In genomic region chrX:124931241-124931640, GRCh38 we compare ENCODE assay signal across 17 cellular contexts. TPM values are rescaled to one million over a fixed set of nuclear protein-coding genes. Genes with fewer than 3 reads are reported as not detected.
"Had no signal": no experiment of that assay in that cellular context is flagged by ENCODE, and none has a peak within 500 bp of the region (broad histone marks: within the 10 kb centered on the region; RNA-seq: fewer than 3 reads in every experiment).

No MANE protein-coding gene starts in this region.

- ATAC-seq: effector memory CD8-positive, alpha-beta T cell; stimulated activated naive B cell treated with anti-CD40 and anti-IgM and Interleukin-4, amounts not matched to agents 10 μg/mL and 1 μg/mL and 100 μg/mL, for 72 hours had no signal

- DNase-seq: activated CD4-positive, alpha-beta T cell treated with anti-CD3 and anti-CD28 coated beads, Interleukin-2, amount 50 U/mL, for 48 hours; activated gamma-delta T cell treated with Interleukin-2 at 50 U/mL for 16 hours; effector memory CD8-positive, alpha-beta T cell; esophagus squamous epithelium; immature natural killer cell; kidney glomerular epithelial cell; left ventricle myocardium inferior; mammary epithelial cell; nephron progenitor cell; nucleus accumbens; spleen; stimulated activated naive B cell treated with anti-CD40 and anti-IgM and Interleukin-4, amounts not matched to agents 10 μg/mL and 1 μg/mL and 100 μg/mL, for 72 hours; WERI-Rb-1 had no signal

- H3K27ac Mint-ChIP-seq: activated naive CD8-positive, alpha-beta T cell; activated T-helper 1 cell treated with anti-CD3 and anti-CD28 coated beads, Interleukin-12 subunit alpha, Interleukin-12 subunit beta, Interleukin-2, Interleukin-4 antibody, amounts not matched to agents 30 ng/mL and 10 ng/mL and 1 ng/mL, durations not matched to agents 14 hours and 24 hours and 36 hours; effector memory CD8-positive, alpha-beta T cell; immature natural killer cell; stimulated activated naive B cell treated with anti-CD40 and anti-IgM and Interleukin-4, amounts not matched to agents 10 μg/mL and 1 μg/mL and 100 μg/mL, for 72 hours had no signal

- H3K9me3 Mint-ChIP-seq: activated T-helper 1 cell treated with anti-CD3 and anti-CD28 coated beads, Interleukin-12 subunit alpha, Interleukin-12 subunit beta, Interleukin-2, Interleukin-4 antibody, amounts not matched to agents 30 ng/mL and 10 ng/mL and 1 ng/mL, durations not matched to agents 14 hours and 24 hours and 36 hours; effector memory CD8-positive, alpha-beta T cell; immature natural killer cell; nephron progenitor cell; stimulated activated naive B cell treated with anti-CD40 and anti-IgM and Interleukin-4, amounts not matched to agents 10 μg/mL and 1 μg/mL and 100 μg/mL, for 72 hours had no signal

- H3K36me3 Mint-ChIP-seq: activated naive CD8-positive, alpha-beta T cell; immature natural killer cell; stimulated activated naive B cell treated with anti-CD40 and anti-IgM and Interleukin-4, amounts not matched to agents 10 μg/mL and 1 μg/mL and 100 μg/mL, for 72 hours had no signal

- H3K4me1 Mint-ChIP-seq: immature natural killer cell; stimulated activated naive B cell treated with anti-CD40 and anti-IgM and Interleukin-4, amounts not matched to agents 10 μg/mL and 1 μg/mL and 100 μg/mL, for 72 hours had no signal

- H3K27me3 Mint-ChIP-seq: stimulated activated naive B cell treated with anti-CD40 and anti-IgM and Interleukin-4, amounts not matched to agents 10 μg/mL and 1 μg/mL and 100 μg/mL, for 72 hours had no signal

- H3K4me3 Mint-ChIP-seq: activated naive CD8-positive, alpha-beta T cell; activated T-helper 1 cell treated with anti-CD3 and anti-CD28 coated beads, Interleukin-12 subunit alpha, Interleukin-12 subunit beta, Interleukin-2, Interleukin-4 antibody, amounts not matched to agents 30 ng/mL and 10 ng/mL and 1 ng/mL, durations not matched to agents 14 hours and 24 hours and 36 hours; effector memory CD8-positive, alpha-beta T cell; immature natural killer cell; nephron progenitor cell; stimulated activated naive B cell treated with anti-CD40 and anti-IgM and Interleukin-4, amounts not matched to agents 10 μg/mL and 1 μg/mL and 100 μg/mL, for 72 hours had no signal

RNA-seq across cellular contexts. Expression of gene TENM1, which starts 32.4 kb away (rescaled TPM):
- total RNA-seq: activated T-helper 1 cell treated with anti-CD3 and anti-CD28 coated beads, Interleukin-12 subunit alpha, Interleukin-12 subunit beta, Interleukin-2, Interleukin-4 antibody, amounts not matched to agents 30 ng/mL and 10 ng/mL and 1 ng/mL, durations not matched to agents 14 hours and 24 hours and 36 hours; dermis microvascular lymphatic vessel endothelial cell; myocyte had no signal
